In the genomic region with DNA sequence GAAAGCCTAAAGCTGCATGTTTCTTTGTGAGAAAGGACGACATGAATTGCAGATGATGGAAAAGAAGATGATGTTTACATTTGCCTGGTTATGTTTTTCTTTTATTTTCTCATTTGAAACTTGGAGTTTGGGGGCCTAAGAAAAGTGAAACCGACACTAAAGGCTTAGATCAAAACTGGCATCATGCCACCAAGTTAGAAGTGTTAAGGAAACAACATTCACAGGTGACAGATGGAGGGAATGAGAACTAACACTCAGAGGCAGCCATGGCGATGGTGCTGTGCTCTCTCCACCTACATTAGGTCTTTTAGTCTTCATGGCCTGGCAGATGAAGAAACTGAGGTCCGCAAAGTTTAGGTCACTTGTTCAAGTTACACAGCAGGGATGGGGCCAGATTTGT, we compare ENCODE assay signal across 16 cellular contexts.
"Had no signal": no experiment of that assay in that cellular context is flagged by ENCODE, and none has a peak within 500 bp of the region (broad histone marks: within the 10 kb centered on the region; RNA-seq: fewer than 3 reads in every experiment).

No MANE protein-coding gene starts in this region.

- H3K4me3 ChIP-seq: mucosa of descending colon, tibial artery had no signal

- H3K27me3 ChIP-seq: tibial artery had no signal

- H3K27ac ChIP-seq: tibial artery had no signal

- H3K9me3 ChIP-seq: mucosa of descending colon, tibial artery had no signal

- DNase-seq: activated CD4-positive, alpha-beta T cell treated with anti-CD3 and anti-CD28 coated beads, Interleukin-2, amount 10 ng/mL, durations not matched to agents 7 days and 5 days; activated CD8-positive, alpha-beta T cell treated with anti-CD3 and anti-CD28 coated beads, Interleukin-2, amount 10 ng/mL, durations not matched to agents 7 days and 5 days; activated naive CD4-positive, alpha-beta T cell treated with Interleukin-2 at 50 U/mL for 16 hours; activated naive CD8-positive, alpha-beta T cell treated with anti-CD3 and anti-CD28 coated beads, Interleukin-2, amount 10 ng/mL, durations not matched to agents 7 days and 5 days; activated T-cell treated with anti-CD3 and anti-CD28 coated beads, Interleukin-2, amount 50 U/mL, for 24 hours; amygdala; caudate nucleus; effector memory CD8-positive, alpha-beta T cell; mucosa of descending colon; naive B cell; stimulated activated CD4-positive, alpha-beta T cell treated with anti-CD3 and anti-CD28 coated beads, Interleukin-12 subunit alpha, Interleukin-12 subunit beta, amount 100 ng/mL, for 4 hours; stimulated activated CD4-positive, alpha-beta T cell treated with anti-CD3 and anti-CD28 coated beads, Interleukin-2, amount 100 ng/mL, for 24 hours; stimulated activated naive CD4-positive, alpha-beta T cell treated with Interleukin-2 at 50 U/mL for 16 hours; substantia nigra; tibial artery had no signal

- ATAC-seq: activated CD4-positive, CD25-positive, alpha-beta regulatory T cell treated with anti-CD3 and anti-CD28 coated beads, Interleukin-2, amount 50 U/mL, for 24 hours; activated CD8-positive, alpha-beta T cell treated with anti-CD3 and anti-CD28 coated beads, Interleukin-2, amount 10 ng/mL, durations not matched to agents 7 days and 5 days; effector memory CD8-positive, alpha-beta T cell; mucosa of descending colon had no signal

- H3K36me3 ChIP-seq: tibial artery had no signal
